ENCODE assay signal across 13 cellular contexts in genomic region chr22:42651134-42651533, GRCh38. TPM values are rescaled to one million over a fixed set of nuclear protein-coding genes. Genes with fewer than 3 reads are reported as not detected.
DNase-seq lines count a peak whose midpoint lies in the region; TF ChIP-seq lines count a peak whose summit lies in the region.
"Had no signal": no experiment of that assay in that cellular context is flagged by ENCODE, and none has a peak within 500 bp of the region (broad histone marks: within the 10 kb centered on the region; RNA-seq: fewer than 3 reads in every experiment).

No MANE protein-coding gene starts in this region.

- H3K4me2 ChIP-seq in mammary epithelial cell (ENCODE audit: insufficient read depth, low read depth, low read length) = no peak overlapping the region

- H3K27me3 Mint-ChIP-seq in MCF 10A (ENCODE audit: insufficient read depth, unreplicated experiment) = no peaks in the 10 kb centered on the region

- TF ChIP-seq POLR2A in transverse colon (IDR thresholded peaks at IDR 0.05) = no peak

- H3K9me3 Mint-ChIP-seq in MCF 10A (ENCODE audit: unreplicated experiment) = no peaks in the 10 kb centered on the region
- H3K9me3 Mint-ChIP-seq: effector memory CD8-positive, alpha-beta T cell had no signal

- H2AFZ ChIP-seq in mammary epithelial cell (ENCODE audit: low read depth, low read length) = no peak overlapping the region

- CTCF ChIA-PET in MCF 10A (lab: Yijun Ruan, JAX) = interaction anchor here (0.6 to 2.1 kb wide), 6 partner anchors 9 to 296 kb away, joined by 3 to 8 read pairs (median 4); partner anchors contain the start of gene ATP5MGL
- CTCF ChIA-PET in mammary epithelial cell (lab: Charles Lee; ENCODE audit: low non-redundant PET) = no interaction called here

- DNase-seq in MCF 10A (ENCODE audit: unreplicated experiment) (peak; percentile 30), mammary epithelial cell (no peak), NCI-H226 (peak; percentile 31), fibroblast of mammary gland (ENCODE audit: low read depth) (peak; percentile 25), renal cortical epithelial cell (ENCODE audit: low read depth) (peak; percentile 61), NCI-H2029 treated with DMSO at 0.1 percent for 48 hours (lab: John Stamatoyannopoulos, UW) (no peak), NOMO-1 treated with dmso at 0.1 percent for 144 hours (lab: John Stamatoyannopoulos, UW; ENCODE audit: unreplicated experiment) (no peak), transverse colon (no peak)
- DNase-seq: body of pancreas; effector memory CD8-positive, alpha-beta T cell; NCI-H446; RPMI8226 had no signal

- POLR2A ChIA-PET in MCF 10A (lab: Yijun Ruan, JAX) = interaction anchor here (0.6 to 1.1 kb wide), 3 partner anchors 20 to 210 kb away, joined by 3 read pairs; no protein-coding TSS in a partner anchor

- peaks cover 11% of the 10 kb centered on the region for H3K4me1 Mint-ChIP-seq in MCF 10A (ENCODE audit: insufficient read depth, unreplicated experiment)

- no peak for TF ChIP-seq EP300 in transverse colon (IDR thresholded peaks at IDR 0.05; ENCODE audit: low read depth)

- in situ Hi-C loops in mammary epithelial cell (cut with MboI; ENCODE audit: low sequenced_read_pairs in 2 of 2) = no loop called here
- in situ Hi-C loops in transverse colon (cut with MboI; ENCODE audit: low pct_ligation_motif_present in 1 of 4, low pct_unique_long_range_greater_than_20kb in 1 of 4, low sequenced_read_pairs in 3 of 4) = loop anchor here (10.0 to 25.0 kb wide), 3 partner anchors 74 to 386 kb away; partner anchors contain the start of genes A4GALT (in 1 of the 4) and ARFGAP3 (in 1 of the 4)

- H3K4me3 Mint-ChIP-seq in MCF 10A (ENCODE audit: unreplicated experiment) = no peak overlapping the region

- peaks cover 25% of the 10 kb centered on the region for H3K4me1 ChIP-seq in mammary epithelial cell (ENCODE audit: insufficient read depth, low read length)
- H3K4me1 ChIP-seq in transverse colon = peaks cover 22 to 29% (median 27%) of the 10 kb centered on the region in 4 donors

- H4K20me1 ChIP-seq in mammary epithelial cell (ENCODE audit: insufficient read depth, low read length) = no peaks in the 10 kb centered on the region

- BruUV-seq in MCF 10A (replicated peaks; lab: Mats Ljungman, UMichigan) (no TSS peak), mammary epithelial cell (replicated peaks; lab: Mats Ljungman, UMichigan) (no TSS peak)

- intact Hi-C loops in MCF 10A (cut with micrococcal nuclease) (no loop called here), mammary epithelial cell (cut with micrococcal nuclease) (no loop called here), transverse colon (cut with DNase I; ENCODE audit: low total_unique reads) (no loop called here)

- H3K9me3 ChIP-seq in mammary epithelial cell (replicated peaks; ENCODE audit: insufficient read depth, low read length) (no peaks in the 10 kb centered on the region), transverse colon (no peaks in the 10 kb centered on the region)
- H3K9me3 ChIP-seq: body of pancreas, vagina had no signal

- peaks cover 3% of the 10 kb centered on the region for H3K36me3 Mint-ChIP-seq in MCF 10A (ENCODE audit: insufficient read depth, unreplicated experiment)

- TF ChIP-seq CTCF in MCF 10A (IDR thresholded peaks at IDR 0.05; ENCODE audit: unreplicated experiment) (no peak), mammary epithelial cell (conservative IDR thresholded peaks at IDR 0.05 in 1 of 2, IDR thresholded peaks at IDR 0.05 in 1 of 2; ENCODE audit: extremely low read depth in 1 of 2, insufficient read depth in 1 of 2, low read depth in 1 of 2, low read length in 2 of 2) (no peak), fibroblast of mammary gland (conservative IDR thresholded peaks at IDR 0.05; ENCODE audit: control insufficient read depth, insufficient read depth, low read depth, low read length) (no peak), transverse colon (IDR thresholded peaks at IDR 0.05) (no peak)

- H3K27ac Mint-ChIP-seq in MCF 10A (ENCODE audit: low read depth, unreplicated experiment) = no peak overlapping the region

- WGBS in mammary epithelial cell (ENCODE audit: low coverage, missing lambda C conversion rate) = 85% methylated on average over 6 of the region's 7 CpGs
- WGBS in transverse colon (ENCODE audit: low coverage in 1 of 2), 2 donors = 73% methylated on average over 4 to 7 of the region's 7 CpGs

- peaks cover 29% of the 10 kb centered on the region for H3K79me2 ChIP-seq in mammary epithelial cell (ENCODE audit: insufficient read depth, low read length)

- H3K27me3 ChIP-seq in mammary epithelial cell (ENCODE audit: insufficient read depth, low read length) = no peaks in the 10 kb centered on the region
- H3K27me3 ChIP-seq in transverse colon = no peaks in the 10 kb centered on the region
- H3K27me3 ChIP-seq: body of pancreas, vagina had no signal

- H3K4me3 ChIP-seq in mammary epithelial cell (replicated peaks in 1 of 3; ENCODE audit: insufficient read depth in 1 of 3, low read depth in 2 of 3, low read length in 3 of 3) (no peak overlapping the region), fibroblast of mammary gland (ENCODE audit: control insufficient read depth, low read depth, low read length) (no peak overlapping the region), transverse colon (no peak overlapping the region)
- H3K4me3 ChIP-seq: body of pancreas, vagina had no signal

- dilution Hi-C loops in mammary epithelial cell (cut with HindIII; ENCODE audit: low sequenced_read_pairs) = no loop called here

- H3K36me3 ChIP-seq in mammary epithelial cell (ENCODE audit: insufficient read depth, low read length) (no peaks in the 10 kb centered on the region), transverse colon (no peaks in the 10 kb centered on the region)
- H3K36me3 ChIP-seq: vagina had no signal

- no peak overlapping the region for H3K27ac ChIP-seq in mammary epithelial cell (ENCODE audit: insufficient read depth, low read depth, low read length)
- H3K27ac ChIP-seq in transverse colon = no peak overlapping the region
- H3K27ac ChIP-seq: body of pancreas, vagina had no signal

- no peak overlapping the region for H3K9ac ChIP-seq in mammary epithelial cell (ENCODE audit: insufficient read depth, low read length)

RNA-seq across cellular contexts. Expression of gene CYB5R3, which starts 1.9 kb away (rescaled TPM):
- total RNA-seq in MCF 10A (2022) (104 and 114 TPM in 2 replicates), mammary epithelial cell (100 to 1,000 TPM in 1 of 2 donors, 10 to 100 TPM in 1; 80.4 to 181 TPM), renal cortical epithelial cell (21.9 and 86.9 TPM in 2 replicates), transverse colon (100 to 1,000 TPM; 138 to 294 (median 167) TPM)
- polyA plus RNA-seq in mammary epithelial cell = 125 TPM
- 196 TPM for polyA minus RNA-seq in mammary epithelial cell

RNA-seq across cellular contexts. Expression of gene ATP5MGL, which starts 10.7 kb away (rescaled TPM):
- total RNA-seq in MCF 10A (2022) = 0.83 and 1.1 TPM in 2 replicates
- 1 to 10 TPM in 1 of 2 donors, not detected in 1; 1.2 TPM for total RNA-seq in mammary epithelial cell
- polyA plus RNA-seq in mammary epithelial cell = not detected
- polyA minus RNA-seq in mammary epithelial cell = not detected
- total RNA-seq in renal cortical epithelial cell = 0.45 TPM in 1 of 2 replicates, not detected in the other
- total RNA-seq in transverse colon = under 1 TPM in 1 of 4 donors, not detected in 3; 0.55 TPM
- total RNA-seq: body of pancreas, vagina had no signal

RNA-seq across cellular contexts. Expression of gene POLDIP3, which starts 36.5 kb away (rescaled TPM):
- total RNA-seq in MCF 10A (2022) (49.7 and 51.3 TPM in 2 replicates), mammary epithelial cell (10 to 100 TPM; 21.5 to 53.6 TPM), renal cortical epithelial cell (20.7 and 45.9 TPM in 2 replicates), transverse colon (10 to 100 TPM; 36.5 to 69.5 (median 45.2) TPM)
- polyA plus RNA-seq in mammary epithelial cell = 33.1 TPM
- polyA minus RNA-seq in mammary epithelial cell = 50.5 TPM

Comparison
In these comparisons a context has a peak if more than half of its experiments do, and no peak if none do; other contexts are left out.
1. DNase-seq: peak in MCF 10A (single experiment), NCI-H226 (single experiment), fibroblast of mammary gland (single experiment) and renal cortical epithelial cell (single experiment); none in mammary epithelial cell (single experiment), NCI-H2029 treated with DMSO at 0.1 percent for 48 hours (single experiment), NOMO-1 treated with dmso at 0.1 percent for 144 hours (single experiment) and transverse colon (single experiment).
2. in situ Hi-C loops: an anchor here in transverse colon (10.0 to 25.0 kb wide); none called in mammary epithelial cell.